ENCODE assay signal across 9 cellular contexts in genomic region chr5:10401499-10401898, GRCh38.
DNase-seq lines count a peak whose midpoint lies in the region; ATAC-seq and FAIRE-seq lines count a peak whose summit lies in the region.
"Had no signal": no experiment of that assay in that cellular context is flagged by ENCODE, and none has a peak within 500 bp of the region (broad histone marks: within the 10 kb centered on the region; RNA-seq: fewer than 3 reads in every experiment).

No MANE protein-coding gene starts in this region.

- H3K27ac Mint-ChIP-seq in stimulated activated naive CD8-positive, alpha-beta T cell treated with anti-CD3 and anti-CD28 coated beads, Interleukin-15, amount 100 ng/mL, for 72 hours: peak overlapping the region in 1 of 2 donors; percentile 13

- no peak for DNase-seq in GM19239 (ENCODE audit: insufficient read length, low spot score)
- DNase-seq in stimulated activated naive CD8-positive, alpha-beta T cell treated with anti-CD3 and anti-CD28 coated beads, Interleukin-15, amount 100 ng/mL, for 72 hours: no peak
- no peak for DNase-seq in effector CD4-positive, alpha-beta T cell
- no peak for DNase-seq in foreskin melanocyte
- DNase-seq: DMS 273 treated with DMSO at 0.1 percent for 48 hours, NCI-H1105 treated with DMSO at 0.1 percent for 48 hours had no signal

- ATAC-seq in HG02588 (IDR thresholded peaks at IDR 0.05; ENCODE audit: unreplicated experiment) (peak; percentile 68), HG03558 (IDR thresholded peaks at IDR 0.05; ENCODE audit: extremely low read depth, unreplicated experiment) (peak; percentile 61), HG03521 (IDR thresholded peaks at IDR 0.05; ENCODE audit: unreplicated experiment) (no peak)
- peak; percentile 57 for ATAC-seq in stimulated activated naive CD8-positive, alpha-beta T cell treated with anti-CD3 and anti-CD28 coated beads, Interleukin-15, amount 100 ng/mL, for 72 hours

- H3K4me3 Mint-ChIP-seq in stimulated activated naive CD8-positive, alpha-beta T cell treated with anti-CD3 and anti-CD28 coated beads, Interleukin-15, amount 100 ng/mL, for 72 hours: no peak overlapping the region

- peak; percentile 21 for FAIRE-seq in GM19239 (lab: Jason Lieb, UNC)

- H3K9me3 Mint-ChIP-seq in stimulated activated naive CD8-positive, alpha-beta T cell treated with anti-CD3 and anti-CD28 coated beads, Interleukin-15, amount 100 ng/mL, for 72 hours: no peaks in the 10 kb centered on the region

- no peaks in the 10 kb centered on the region for H3K27me3 Mint-ChIP-seq in stimulated activated naive CD8-positive, alpha-beta T cell treated with anti-CD3 and anti-CD28 coated beads, Interleukin-15, amount 100 ng/mL, for 72 hours

- H3K4me1 Mint-ChIP-seq in stimulated activated naive CD8-positive, alpha-beta T cell treated with anti-CD3 and anti-CD28 coated beads, Interleukin-15, amount 100 ng/mL, for 72 hours: no peaks in the 10 kb centered on the region
